Comparison of ENCODE assay signal across 28 cellular contexts in genomic region chr17:59683283-59683682, GRCh38.
"Had no signal": no experiment of that assay in that cellular context is flagged by ENCODE, and none has a peak within 500 bp of the region (broad histone marks: within the 10 kb centered on the region; RNA-seq: fewer than 3 reads in every experiment).

No MANE protein-coding gene starts in this region.

- H2AFZ ChIP-seq: hepatocyte had no signal

- H3K4me1 ChIP-seq: body of pancreas, pancreas, psoas muscle, suprapubic skin, uterus had no signal

- H3K4me2 ChIP-seq: hepatocyte had no signal

- ATAC-seq: body of pancreas; esophagus mucosa; left ventricle myocardium superior; natural killer cell treated with Interleukin-12 subunit alpha and Interleukin-12 subunit beta and Interleukin-15 and Interleukin-18, amount 100 ng/mL, for 72 hours; pancreas; psoas muscle; right cardiac atrium; stimulated activated effector memory CD8-positive, alpha-beta T cell treated with anti-CD3 and anti-CD28 coated beads, Interleukin-12 subunit alpha, Interleukin-12 subunit beta, amount 100 ng/mL, for 72 hours; stimulated activated naive CD8-positive, alpha-beta T cell treated with anti-CD3 and anti-CD28 coated beads, Interleukin-15, amount 100 ng/mL, for 72 hours; T-cell had no signal

- H3K4me3 Mint-ChIP-seq: activated T-helper 1 cell treated with anti-CD3 and anti-CD28 coated beads, Interleukin-12 subunit alpha, Interleukin-12 subunit beta, Interleukin-2, Interleukin-4 antibody, amounts not matched to agents 30 ng/mL and 10 ng/mL and 1 ng/mL, durations not matched to agents 14 hours and 24 hours and 36 hours; mesothelial cell of epicardium; natural killer cell treated with Interleukin-12 subunit alpha and Interleukin-12 subunit beta and Interleukin-15 and Interleukin-18, amount 100 ng/mL, for 72 hours; stimulated activated effector memory CD8-positive, alpha-beta T cell treated with anti-CD3 and anti-CD28 coated beads, Interleukin-12 subunit alpha, Interleukin-12 subunit beta, amount 100 ng/mL, for 72 hours; stimulated activated naive CD8-positive, alpha-beta T cell treated with anti-CD3 and anti-CD28 coated beads, Interleukin-15, amount 100 ng/mL, for 72 hours; T-cell; T-helper 2 cell treated with Interferon-gamma antibody and Interleukin-4, amounts not matched to agents 5 μg/mL and 100 μg/mL, for 36 hours had no signal

- H3K27ac ChIP-seq: body of pancreas, hepatocyte, pancreas, psoas muscle, suprapubic skin, tibial nerve, uterus, VCaP had no signal

- H3K36me3 ChIP-seq: uterus had no signal

- H3K27ac Mint-ChIP-seq: activated T-helper 1 cell treated with anti-CD3 and anti-CD28 coated beads, Interleukin-12 subunit alpha, Interleukin-12 subunit beta, Interleukin-2, Interleukin-4 antibody, amounts not matched to agents 30 ng/mL and 10 ng/mL and 1 ng/mL, durations not matched to agents 14 hours and 24 hours and 36 hours; mesothelial cell of epicardium; natural killer cell treated with Interleukin-12 subunit alpha and Interleukin-12 subunit beta and Interleukin-15 and Interleukin-18, amount 100 ng/mL, for 72 hours; stimulated activated effector memory CD8-positive, alpha-beta T cell treated with anti-CD3 and anti-CD28 coated beads, Interleukin-12 subunit alpha, Interleukin-12 subunit beta, amount 100 ng/mL, for 72 hours; T-helper 2 cell treated with Interferon-gamma antibody and Interleukin-4, amounts not matched to agents 5 μg/mL and 100 μg/mL, for 36 hours had no signal

- FAIRE-seq: pancreas had no signal

- DNase-seq: activated CD4-positive, alpha-beta T cell treated with anti-CD3 and anti-CD28 coated beads, Interleukin-2, amount 50 U/mL, for 1 hour; activated CD8-positive, alpha-beta memory T cell treated with anti-CD3 and anti-CD28 coated beads, Interleukin-2, amount 50 U/mL, for 48 hours; activated gamma-delta T cell; anterior cingulate cortex; body of pancreas; dermis blood vessel endothelial cell; effector CD8-positive, alpha-beta T cell; foreskin melanocyte; kidney glomerular epithelial cell; left ventricle myocardium superior; mammary epithelial cell; pancreas; psoas muscle; right cardiac atrium; stimulated activated CD4-positive, alpha-beta T cell treated with anti-CD3 and anti-CD28 coated beads, Interleukin-1b, Interleukin-23, amount 100 ng/mL, for 48 hours; stimulated activated naive CD8-positive, alpha-beta T cell treated with anti-CD3 and anti-CD28 coated beads, Interleukin-15, amount 100 ng/mL, for 72 hours; T-cell; uterus had no signal

- H3K4me3 ChIP-seq: body of pancreas, hepatocyte, pancreas, psoas muscle, suprapubic skin, tibial nerve, uterus had no signal

- H3K27me3 ChIP-seq: body of pancreas, hepatocyte, pancreas, suprapubic skin, tibial nerve, uterus had no signal

- H3K9me3 ChIP-seq: body of pancreas, pancreas, psoas muscle, suprapubic skin, tibial nerve, uterus had no signal

- H3K4me1 Mint-ChIP-seq: mesothelial cell of epicardium had no signal

- H3K9me3 Mint-ChIP-seq: activated T-helper 1 cell treated with anti-CD3 and anti-CD28 coated beads, Interleukin-12 subunit alpha, Interleukin-12 subunit beta, Interleukin-2, Interleukin-4 antibody, amounts not matched to agents 30 ng/mL and 10 ng/mL and 1 ng/mL, durations not matched to agents 14 hours and 24 hours and 36 hours; mesothelial cell of epicardium; natural killer cell treated with Interleukin-12 subunit alpha and Interleukin-12 subunit beta and Interleukin-15 and Interleukin-18, amount 100 ng/mL, for 72 hours; stimulated activated effector memory CD8-positive, alpha-beta T cell treated with anti-CD3 and anti-CD28 coated beads, Interleukin-12 subunit alpha, Interleukin-12 subunit beta, amount 100 ng/mL, for 72 hours; stimulated activated naive CD8-positive, alpha-beta T cell treated with anti-CD3 and anti-CD28 coated beads, Interleukin-15, amount 100 ng/mL, for 72 hours; T-cell; T-helper 2 cell treated with Interferon-gamma antibody and Interleukin-4, amounts not matched to agents 5 μg/mL and 100 μg/mL, for 36 hours had no signal

- H3K27me3 Mint-ChIP-seq: natural killer cell treated with Interleukin-12 subunit alpha and Interleukin-12 subunit beta and Interleukin-15 and Interleukin-18, amount 100 ng/mL, for 72 hours; stimulated activated naive CD8-positive, alpha-beta T cell treated with anti-CD3 and anti-CD28 coated beads, Interleukin-15, amount 100 ng/mL, for 72 hours; T-cell had no signal
